In the genomic region with DNA sequence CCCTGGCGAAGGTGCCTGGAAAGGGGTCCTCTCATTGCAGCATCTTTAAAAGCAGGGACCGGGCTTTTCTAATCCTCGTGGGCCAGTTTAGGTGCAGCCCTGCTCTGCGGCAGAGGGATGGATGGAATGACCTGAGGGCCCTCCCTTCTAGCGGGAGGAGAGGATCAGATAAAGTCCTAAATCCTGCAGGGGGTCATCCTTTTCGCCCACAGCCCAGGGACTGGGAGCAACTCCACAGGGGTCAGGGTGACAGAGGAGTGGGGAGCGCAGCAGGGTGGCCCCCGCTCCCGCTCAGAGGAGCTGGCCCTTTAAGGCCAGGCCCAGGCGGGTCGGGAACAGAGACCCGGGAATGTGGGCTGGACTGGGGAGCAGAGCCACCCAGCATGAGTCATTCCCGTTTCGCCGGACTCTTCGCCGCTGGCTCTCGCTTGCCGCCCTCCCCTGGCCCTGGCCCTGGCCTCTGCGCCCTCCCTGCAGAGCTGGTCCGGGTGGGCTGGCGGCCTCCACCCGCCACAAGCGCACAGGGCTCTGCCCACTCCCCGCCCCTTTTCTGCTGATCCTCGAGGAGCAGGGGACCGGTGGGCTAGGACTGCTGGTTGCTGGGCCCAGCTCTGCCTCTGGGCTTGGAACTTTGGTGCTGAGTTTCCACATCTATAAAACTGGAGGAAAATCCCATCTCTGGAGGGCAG, we compare ENCODE assay signal across 8 cellular contexts.
DNase-seq lines count a peak whose midpoint lies in the region; ATAC-seq and TF ChIP-seq lines count a peak whose summit lies in the region.

No MANE protein-coding gene starts in this region.

- DNase-seq in Caki2 (ENCODE audit: low read depth): peak; percentile 87
- DNase-seq in coronary artery (ENCODE audit: low spot score): peak; percentile 92
- DNase-seq in left lobe of liver (ENCODE audit: low spot score): peak; percentile 70
- no peak for DNase-seq in DMS153 (lab: John Stamatoyannopoulos, UW)
- DNase-seq in HUDEP-2 (lab: John Stamatoyannopoulos, UW; ENCODE audit: unreplicated experiment in 76 of 76): no peak

- H4K20me1 ChIP-seq in Loucy (ENCODE audit: insufficient read depth, low read length, poor library complexity, severe bottlenecking): no peaks in the 10 kb centered on the region

- H3K27ac ChIP-seq in coronary artery: peak overlapping the region; percentile 93 to 96
- H3K27ac ChIP-seq in thymus (ENCODE audit: low read depth): no peak overlapping the region

- H3K9me2 ChIP-seq in Loucy (replicated peaks; ENCODE audit: low read depth, low read length): no peaks in the 10 kb centered on the region

- H2AFZ ChIP-seq in Loucy (ENCODE audit: low read length): peak overlapping the region; percentile 62; the same call in 1 of the 2 replicates

- peaks cover 15% of the 10 kb centered on the region; the same call in 1 of the 2 replicates for H3K79me2 ChIP-seq in Loucy (ENCODE audit: insufficient read depth, low read length)

- peak overlapping the region; percentile 85 for H3K4me2 ChIP-seq in Loucy (ENCODE audit: low read depth, low read length, poor library complexity, severe bottlenecking)

- WGBS in thymus: 73% methylated on average over 27 of the region's 27 CpGs

- no peaks in the 10 kb centered on the region for H3K36me3 ChIP-seq in Loucy (ENCODE audit: insufficient read depth, low read length)
- H3K36me3 ChIP-seq in thymus (ENCODE audit: control insufficient read depth, insufficient read depth): no peaks in the 10 kb centered on the region

- in situ Hi-C loops in Caki2 (cut with HindIII; ENCODE audit: low pct_unique_long_range_greater_than_20kb, low sequenced_read_pairs): no loop called here

- peaks cover 3% of the 10 kb centered on the region; the same call in 1 of the 2 replicates for H3F3A ChIP-seq in Loucy (ENCODE audit: low read depth)

- TF ChIP-seq CTCF in Loucy (conservative IDR thresholded peaks at IDR 0.05; ENCODE audit: low read length) (no peak), coronary artery (IDR thresholded peaks at IDR 0.05) (no peak)

- H3K9ac ChIP-seq in Loucy (ENCODE audit: low read depth, low read length, poor library complexity, severe bottlenecking): peak overlapping the region; percentile 58

- H3K9me3 ChIP-seq in Loucy (ENCODE audit: insufficient read depth, low read depth, low read length) (no peaks in the 10 kb centered on the region), thymus (ENCODE audit: control insufficient read depth) (no peaks in the 10 kb centered on the region)

- H3K4me3 ChIP-seq in Loucy (ENCODE audit: low read length, poor library complexity, severe bottlenecking): peak overlapping the region; percentile 75
- peak overlapping the region; percentile 76 for H3K4me3 ChIP-seq in coronary artery
- H3K4me3 ChIP-seq in thymus (ENCODE audit: low read length): peak overlapping the region; percentile 44

- ATAC-seq in left lobe of liver: peak; percentile 76
- ATAC-seq in GM19467 (IDR thresholded peaks at IDR 0.05; ENCODE audit: unreplicated experiment): no peak

- no peaks in the 10 kb centered on the region for H3K27me3 ChIP-seq in Loucy (ENCODE audit: insufficient read depth, low read length, poor library complexity, severe bottlenecking)
- no peaks in the 10 kb centered on the region for H3K27me3 ChIP-seq in thymus (ENCODE audit: control insufficient read depth, insufficient read depth)

- peaks cover 47% of the 10 kb centered on the region for H3K4me1 ChIP-seq in Loucy (ENCODE audit: insufficient read depth, low read length, poor library complexity, severe bottlenecking)
- peaks cover 5% of the 10 kb centered on the region for H3K4me1 ChIP-seq in thymus (ENCODE audit: control insufficient read depth, insufficient read depth, low read length)

Comparison
In these comparisons a context has a peak if more than half of its experiments do, and no peak if none do; other contexts are left out.
1. DNase-seq: peak in Caki2 (single experiment), coronary artery (single experiment) and left lobe of liver (single experiment); none in DMS153 (single experiment) and HUDEP-2 (0 of 76).
2. Peak in every context shown above with its lines, with median percentiles within 50 percentile points of each other: H3K4me3 ChIP-seq.